1 cellular context compared by ENCODE assay signal in the genomic region with DNA sequence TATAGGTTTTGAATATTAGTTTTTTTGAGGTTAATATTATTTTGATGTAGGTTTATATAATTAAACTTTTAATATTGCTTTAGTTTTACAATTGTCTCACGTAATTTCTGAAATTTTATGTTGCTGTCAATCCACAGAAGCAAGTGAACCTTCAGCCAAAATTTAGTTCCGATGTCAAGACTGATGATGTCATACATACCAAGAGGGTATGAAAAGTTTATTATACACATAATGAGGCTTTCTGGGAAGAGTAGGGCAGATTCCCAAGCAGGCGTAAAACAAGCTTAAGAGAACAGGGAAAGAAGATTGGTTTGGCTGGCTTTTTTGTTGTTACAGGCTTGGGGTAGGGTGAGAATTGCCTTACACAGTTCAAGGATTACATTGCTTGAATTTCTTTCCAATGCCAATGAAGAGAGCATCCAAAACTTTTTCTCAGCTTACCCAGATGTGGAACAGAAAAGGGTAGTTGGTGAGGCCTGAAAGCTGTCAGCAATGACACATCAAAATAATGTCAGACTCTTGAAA.
TF ChIP-seq lines count a peak whose summit lies in the region.

No MANE protein-coding gene starts in this region.

TF ChIP-seq in H1, 55 proteins besides CTCF, POLR2A, EP300 and RAD21:
- TF ChIP-seq, protein P1, sequence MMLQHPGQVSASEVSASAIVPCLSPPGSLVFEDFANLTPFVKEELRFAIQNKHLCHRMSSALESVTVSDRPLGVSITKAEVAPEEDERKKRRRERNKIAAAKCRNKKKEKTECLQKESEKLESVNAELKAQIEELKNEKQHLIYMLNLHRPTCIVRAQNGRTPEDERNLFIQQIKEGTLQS (IDR thresholded peaks at IDR 0.05; ENCODE audit: insufficient read depth, low read depth, low read length), result no peak
- TF ChIP-seq RBBP5 (IDR thresholded peaks at IDR 0.05; ENCODE audit: borderline replicate concordance, low read depth, low read length) (no peak), SUZ12 (IDR thresholded peaks at IDR 0.05; ENCODE audit: low read length) (no peak), ASH2L (IDR thresholded peaks at IDR 0.05; ENCODE audit: low read length) (no peak), SIN3A (conservative IDR thresholded peaks at IDR 0.05 in 1 of 2, IDR thresholded peaks at IDR 0.05 in 1 of 2; ENCODE audit: low read depth in 1 of 2, low read length in 2 of 2) (no peak), TEAD4 (IDR thresholded peaks at IDR 0.05; ENCODE audit: low read depth, low read length) (no peak)
- TF ChIP-seq, protein P2, sequence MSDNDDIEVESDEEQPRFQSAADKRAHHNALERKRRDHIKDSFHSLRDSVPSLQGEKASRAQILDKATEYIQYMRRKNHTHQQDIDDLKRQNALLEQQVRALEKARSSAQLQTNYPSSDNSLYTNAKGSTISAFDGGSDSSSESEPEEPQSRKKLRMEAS (IDR thresholded peaks at IDR 0.05), result no peak
